In the genomic region with DNA sequence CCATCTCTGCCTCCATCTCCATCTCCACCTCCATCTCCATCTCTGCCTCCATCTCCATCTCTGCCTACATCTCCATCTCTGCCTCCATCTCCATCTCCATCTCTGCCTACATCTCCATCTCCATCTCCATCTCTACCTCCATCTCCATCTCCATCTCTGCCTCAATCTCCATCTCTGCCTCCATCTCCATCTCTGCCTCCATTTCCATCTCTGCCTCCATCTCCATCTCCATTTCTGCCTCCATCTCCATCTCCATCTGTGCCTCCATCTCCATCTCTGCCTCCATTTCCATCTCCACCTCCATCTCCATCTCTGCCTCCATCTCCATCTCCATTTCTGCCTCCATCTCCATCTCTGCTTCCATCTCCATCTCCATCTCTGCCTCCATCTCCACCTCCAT, we compare ENCODE assay signal across 1 cellular context.
A peak's percentile ranks its signal among the peaks of the same experiment; 100 is the strongest.
TF ChIP-seq lines count a peak whose summit lies in the region.

No MANE protein-coding gene starts in this region.

TF ChIP-seq in HEK293, 187 proteins besides CTCF, POLR2A, EP300 and RAD21:
- TF ChIP-seq, protein P1, sequence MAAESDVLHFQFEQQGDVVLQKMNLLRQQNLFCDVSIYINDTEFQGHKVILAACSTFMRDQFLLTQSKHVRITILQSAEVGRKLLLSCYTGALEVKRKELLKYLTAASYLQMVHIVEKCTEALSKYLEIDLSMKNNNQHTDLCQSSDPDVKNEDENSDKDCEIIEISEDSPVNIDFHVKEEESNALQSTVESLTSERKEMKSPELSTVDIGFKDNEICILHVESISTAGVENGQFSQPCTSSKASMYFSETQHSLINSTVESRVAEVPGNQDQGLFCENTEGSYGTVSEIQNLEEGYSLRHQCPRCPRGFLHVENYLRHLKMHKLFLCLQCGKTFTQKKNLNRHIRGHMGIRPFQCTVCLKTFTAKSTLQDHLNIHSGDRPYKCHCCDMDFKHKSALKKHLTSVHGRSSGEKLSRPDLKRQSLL (tag by site-specific recombination; IDR thresholded peaks at IDR 0.05) = peak; percentile 97; the same call in 1 of the 2 replicates
TF ChIP-seq in HEK293: peak in this region for 1; not testable (repeated sequence) for 186.
